Comparison of ENCODE assay signal across 8 cellular contexts in genomic region chr10:71319800-71320392, GRCh38. TPM values are rescaled to one million over a fixed set of nuclear protein-coding genes. Genes with fewer than 3 reads are reported as not detected.
A peak's percentile ranks its signal among the peaks of the same experiment; 100 is the strongest.
DNase-seq lines count a peak whose midpoint lies in the region; ATAC-seq and TF ChIP-seq lines count a peak whose summit lies in the region.

No MANE protein-coding gene starts in this region.

- H3K4me3 ChIP-seq in SK-N-SH (ENCODE audit: low read depth in 2 of 2, low read length in 1 of 2) (peak overlapping the region; percentile 86 to 94), iPS-18a (ENCODE audit: low read length) (peak overlapping the region; percentile 87), stomach smooth muscle (ENCODE audit: low read length in 2 of 2) (peak overlapping the region; percentile 76 to 85)

- no peaks in the 10 kb centered on the region for H3K79me2 ChIP-seq in SK-N-SH (ENCODE audit: insufficient read depth)

- peaks cover 0 to 7% of the 10 kb centered on the region in 2 experiments for H3K36me3 ChIP-seq in SK-N-SH (replicated peaks in 1 of 2; ENCODE audit: control insufficient read depth in 1 of 2, insufficient read depth in 2 of 2, low read length in 1 of 2)
- H3K36me3 ChIP-seq in iPS-18a (ENCODE audit: control insufficient read depth, low read depth, low read length) = peaks cover 6% of the 10 kb centered on the region
- H3K36me3 ChIP-seq in stomach smooth muscle (ENCODE audit: control insufficient read depth in 2 of 2, insufficient read depth in 2 of 2, low read length in 2 of 2) = peaks cover 5 to 9% of the 10 kb centered on the region in 2 donors

- H3K4me3 Mint-ChIP-seq in activated CD4-positive, alpha-beta memory T cell treated with anti-CD3 and anti-CD28 coated beads for 36 hours = peak overlapping the region; percentile 90

- TF ChIP-seq EP300 in SK-N-SH (IDR thresholded peaks at IDR 0.05; ENCODE audit: borderline replicate concordance in 1 of 2, low read depth in 1 of 2, low read length in 1 of 2) = no peak

- H3K27ac ChIP-seq in SK-N-SH (ENCODE audit: low read depth in 2 of 2, low read length in 1 of 2) (peak overlapping the region in 1 of 2 experiments; percentile 25; a peak in 2 of 4 replicates), iPS-18a (ENCODE audit: low read length) (no peak overlapping the region), stomach smooth muscle (ENCODE audit: low read length) (peak overlapping the region; percentile 46)

- peak overlapping the region; percentile 35 for H3K27ac Mint-ChIP-seq in activated CD4-positive, alpha-beta memory T cell treated with anti-CD3 and anti-CD28 coated beads for 36 hours

- no peak for TF ChIP-seq RAD21 in SK-N-SH (IDR thresholded peaks at IDR 0.05; ENCODE audit: low read length)

- H3K9ac ChIP-seq in SK-N-SH (peak overlapping the region; percentile 78; the same call in 1 of the 2 replicates), iPS-18a (ENCODE audit: low read length) (peak overlapping the region; percentile 77), stomach smooth muscle (ENCODE audit: low read length in 2 of 2) (peak overlapping the region; percentile 76 to 79)

- CTCF ChIA-PET in SK-N-SH (lab: Yijun Ruan, JAX) = interaction anchor here (0.7 to 9.0 kb wide), 49 partner anchors 10 to 493 kb away, joined by 3 to 99 read pairs (median 4); partner anchors contain the start of gene CDH23
- CTCF ChIA-PET in activated CD4-positive, alpha-beta memory T cell treated with anti-CD3 and anti-CD28 coated beads for 36 hours (lab: Charles Lee) = interaction anchor here (0.7 to 3.5 kb wide), 15 partner anchors 10 to 576 kb away, joined by 3 to 21 read pairs (median 5); partner anchors contain the start of gene PSAP

- H3K9me2 ChIP-seq in SK-N-SH = no peaks in the 10 kb centered on the region

- no peak; the same call in 2 of the 3 replicates for ATAC-seq in SK-N-SH treated with all-trans-retinoic acid at 6 μM for 48 hours

- H3K27me3 Mint-ChIP-seq in activated CD4-positive, alpha-beta memory T cell treated with anti-CD3 and anti-CD28 coated beads for 36 hours = no peaks in the 10 kb centered on the region

- 57% methylated on average over 8 of the region's 8 CpGs for WGBS in SK-N-SH (ENCODE audit: low lambda C conversion rate)

- intact Hi-C loops in activated CD4-positive, alpha-beta memory T cell treated with anti-CD3 and anti-CD28 coated beads for 36 hours (cut with micrococcal nuclease) = loop anchor here (1.0 to 10.0 kb wide), 5 partner anchors 44 to 447 kb away; no protein-coding TSS in a partner anchor

- no peaks in the 10 kb centered on the region for H3K27me3 ChIP-seq in SK-N-SH (ENCODE audit: insufficient read depth)
- no peaks in the 10 kb centered on the region for H3K27me3 ChIP-seq in iPS-18a (ENCODE audit: control insufficient read depth, insufficient read depth, low read length)
- no peaks in the 10 kb centered on the region for H3K27me3 ChIP-seq in stomach smooth muscle (ENCODE audit: control insufficient read depth in 1 of 2, insufficient read depth in 2 of 2, low read length in 2 of 2)

- H3K9me3 Mint-ChIP-seq in activated CD4-positive, alpha-beta memory T cell treated with anti-CD3 and anti-CD28 coated beads for 36 hours = no peaks in the 10 kb centered on the region

- no peaks in the 10 kb centered on the region for H4K20me1 ChIP-seq in SK-N-SH (ENCODE audit: insufficient read depth)

- peaks cover 0 to 15% of the 10 kb centered on the region in 2 experiments; a peak in 1 of 4 replicates for H3K4me1 ChIP-seq in SK-N-SH (ENCODE audit: control insufficient read depth in 1 of 2, insufficient read depth in 2 of 2, low read depth in 1 of 2, low read length in 1 of 2)
- H3K4me1 ChIP-seq in iPS-18a (ENCODE audit: control insufficient read depth, low read depth, low read length) = peaks cover 1% of the 10 kb centered on the region
- peaks cover 15% of the 10 kb centered on the region for H3K4me1 ChIP-seq in stomach smooth muscle (ENCODE audit: control insufficient read depth, insufficient read depth, low read length)

- POLR2A ChIA-PET in SK-N-SH (lab: Yijun Ruan, JAX) = interaction anchor here (0.9 to 1.9 kb wide), 7 partner anchors 12 to 397 kb away, joined by 3 to 14 read pairs (median 3); no protein-coding TSS in a partner anchor
- POLR2A ChIA-PET in activated CD4-positive, alpha-beta memory T cell treated with anti-CD3 and anti-CD28 coated beads for 36 hours (lab: Charles Lee) = interaction anchor here (1.2 to 1.5 kb wide), 3 partner anchors 57 to 454 kb away, joined by 3 to 5 read pairs (median 4); partner anchors contain the start of gene VSIR

- peaks cover 23% of the 10 kb centered on the region for H3K4me1 Mint-ChIP-seq in activated CD4-positive, alpha-beta memory T cell treated with anti-CD3 and anti-CD28 coated beads for 36 hours (ENCODE audit: low read depth)

- H3K36me3 Mint-ChIP-seq in activated CD4-positive, alpha-beta memory T cell treated with anti-CD3 and anti-CD28 coated beads for 36 hours = peaks cover 11% of the 10 kb centered on the region

- H2AFZ ChIP-seq in SK-N-SH (ENCODE audit: low read depth) = peak overlapping the region; percentile 99; the same call in 1 of the 2 replicates

- DNase-seq in SK-N-SH (no peak), NCI-H146 treated with DMSO at 0.1 percent for 48 hours (lab: John Stamatoyannopoulos, UW; ENCODE audit: unreplicated experiment) (no peak), NCI-H446 treated with DMSO at 0.1 percent for 48 hours (lab: John Stamatoyannopoulos, UW) (no peak)
- no peak for DNase-seq in activated CD4-positive, alpha-beta memory T cell treated with anti-CD3 and anti-CD28 coated beads for 36 hours
- DNase-seq in stimulated activated CD4-positive, alpha-beta T cell treated with anti-CD3 and anti-CD28 coated beads, Interleukin-2, amount 100 ng/mL, for 48 hours = no peak

- TF ChIP-seq CTCF in SK-N-SH (IDR thresholded peaks at IDR 0.05) = no peak

- peak overlapping the region; percentile 97 for H3K4me2 ChIP-seq in SK-N-SH

- peaks cover 4% of the 10 kb centered on the region for H3F3A ChIP-seq in SK-N-SH (replicated peaks; ENCODE audit: insufficient read depth)

- H3K9me3 ChIP-seq in SK-N-SH (no peaks in the 10 kb centered on the region), iPS-18a (ENCODE audit: control insufficient read depth, low read depth, low read length) (no peaks in the 10 kb centered on the region), stomach smooth muscle (ENCODE audit: control insufficient read depth in 2 of 2, low read length in 2 of 2) (no peaks in the 10 kb centered on the region)

TF ChIP-seq in SK-N-SH, 30 proteins besides CTCF, POLR2A, EP300 and RAD21:
- TF ChIP-seq GABPA (IDR thresholded peaks at IDR 0.05; ENCODE audit: low read depth) (no peak), FOXJ3 (CRISPR knock-in tag; IDR thresholded peaks at IDR 0.05) (no peak), FOSL2 (IDR thresholded peaks at IDR 0.05; ENCODE audit: borderline replicate concordance, low read depth) (no peak)

TF ChIP-seq in SK-N-SH treated with all-trans-retinoic acid at 6 μM for 48 hours, 23 proteins besides CTCF, POLR2A, EP300 and RAD21 (continues in another document):
- TF ChIP-seq ZNF8 (CRISPR knock-in tag; IDR thresholded peaks at IDR 0.05) (no peak), RARB (CRISPR knock-in tag; IDR thresholded peaks at IDR 0.05) (no peak), CREB5 (CRISPR knock-in tag; IDR thresholded peaks at IDR 0.05; ENCODE audit: low read depth) (no peak), PATZ1 (CRISPR knock-in tag; IDR thresholded peaks at IDR 0.05; ENCODE audit: borderline replicate concordance) (no peak), SNAI2 (CRISPR knock-in tag; IDR thresholded peaks at IDR 0.05) (no peak), ARNTL (CRISPR knock-in tag; IDR thresholded peaks at IDR 0.05; ENCODE audit: borderline replicate concordance, low read depth) (no peak), ZNF70 (CRISPR knock-in tag; IDR thresholded peaks at IDR 0.05) (no peak), ZFP3 (CRISPR knock-in tag; IDR thresholded peaks at IDR 0.05) (no peak)

RNA-seq across cellular contexts. Expression of gene SLC29A3, which starts 0.8 kb away (rescaled TPM):
- 3.8 and 4.6 TPM in 2 replicates for polyA plus RNA-seq in SK-N-SH (2012; rRNA removed)
- 2.2 and 3.1 TPM in 2 replicates for polyA plus RNA-seq in SK-N-SH (2012; cell fraction: cytosol; rRNA removed)
- polyA plus RNA-seq in SK-N-SH (2012; cell fraction: nucleus; rRNA removed) = 3.6 and 4.6 TPM in 2 replicates
- total RNA-seq in activated CD4-positive, alpha-beta memory T cell treated with anti-CD3 and anti-CD28 coated beads for 36 hours = 1 to 10 TPM; 2.5 to 3.0 TPM
